ENCODE assay signal across 1 cellular context in the genomic region with DNA sequence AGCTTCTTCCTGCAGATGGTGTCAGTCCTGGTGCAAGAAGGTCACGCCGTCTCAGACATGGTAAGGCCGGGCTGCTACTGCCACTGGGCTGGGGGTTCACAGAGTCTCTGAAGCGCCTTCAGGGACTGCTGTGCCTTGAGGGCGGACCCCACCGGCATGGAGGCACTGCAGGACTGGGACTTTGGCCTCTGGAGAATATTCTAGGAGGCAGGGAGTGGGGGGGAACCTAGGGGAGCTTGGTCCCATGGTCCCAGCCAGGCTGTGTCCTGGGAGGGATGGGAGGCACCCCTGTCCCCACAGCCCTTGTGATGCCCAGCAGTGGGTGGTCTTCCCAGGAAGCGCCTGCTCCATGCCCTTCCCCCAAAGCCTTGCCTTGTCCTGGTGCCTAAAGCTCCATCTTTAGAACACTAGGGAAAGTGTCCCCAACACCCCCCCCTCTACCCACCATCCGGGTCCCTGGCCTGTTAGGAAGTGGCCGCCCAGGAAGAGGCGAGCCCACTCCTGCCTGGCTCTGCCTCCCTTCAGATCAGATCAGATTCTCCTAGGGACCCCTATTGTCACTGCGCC.
TF ChIP-seq lines count a peak whose summit lies in the region.

No MANE protein-coding gene starts in this region.

TF ChIP-seq in endothelial cell of umbilical vein, 7 proteins besides CTCF, POLR2A, EP300 and RAD21:
- TF ChIP-seq EZH2 (IDR thresholded peaks at IDR 0.05; ENCODE audit: borderline replicate concordance, low read depth, low read length, severe bottlenecking): peak; percentile 62
- no peak for TF ChIP-seq POLR2AphosphoS5 (IDR thresholded peaks at IDR 0.05; ENCODE audit: insufficient read depth, low read depth, low read length)
- TF ChIP-seq, protein P1, sequence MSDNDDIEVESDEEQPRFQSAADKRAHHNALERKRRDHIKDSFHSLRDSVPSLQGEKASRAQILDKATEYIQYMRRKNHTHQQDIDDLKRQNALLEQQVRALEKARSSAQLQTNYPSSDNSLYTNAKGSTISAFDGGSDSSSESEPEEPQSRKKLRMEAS (IDR thresholded peaks at IDR 0.05; ENCODE audit: insufficient read depth, insufficient read length): no peak
- no peak for TF ChIP-seq FOS (IDR thresholded peaks at IDR 0.05; ENCODE audit: borderline replicate concordance, insufficient read depth, low read length)
- no peak for TF ChIP-seq JUN (IDR thresholded peaks at IDR 0.05; ENCODE audit: borderline replicate concordance, insufficient read depth, insufficient read length, low read depth)
